Comparison of ENCODE assay signal across 5 cellular contexts in genomic region chr5:118462276-118462675, GRCh38.
TF ChIP-seq lines count a peak whose summit lies in the region.
"Not testable (repeated sequence)": the region's sequence is repeated elsewhere in the genome, so short reads cannot be mapped to it uniquely, and the experiment has no call there.

No MANE protein-coding gene starts in this region.

TF ChIP-seq in IMR-90, 13 proteins besides CTCF, POLR2A, EP300 and RAD21:
- TF ChIP-seq CEBPB (IDR thresholded peaks at IDR 0.05; ENCODE audit: low read depth, low read length), result peak; percentile 76
TF ChIP-seq in IMR-90: peak in this region for 1; not testable (repeated sequence) for 12.

TF ChIP-seq in Ishikawa, 13 proteins besides CTCF, POLR2A, EP300 and RAD21:
- TF ChIP-seq CEBPB (IDR thresholded peaks at IDR 0.05), result peak; percentile 46
TF ChIP-seq in Ishikawa: peak in this region for 1; not testable (repeated sequence) for 12.

TF ChIP-seq in K562, 482 proteins besides CTCF, POLR2A, EP300 and RAD21:
- TF ChIP-seq IRF9 (tag; IDR thresholded peaks at IDR 0.05) (0 out of 2 replicates have a peak, but pooled peaks have one; percentile 13), CEBPB (tag; IDR thresholded peaks at IDR 0.05) (peak; percentile 70), CEBPG (tag; conservative IDR thresholded peaks at IDR 0.05 in 1 of 2, IDR thresholded peaks at IDR 0.05 in 1 of 2) (peak in 1 of 2 experiments; percentile 92; a peak in 2 of 4 replicates)
- TF ChIP-seq CEBPG (CRISPR knock-in tag; IDR thresholded peaks at IDR 0.05), result not testable (repeated sequence)

TF ChIP-seq in H1, 55 proteins besides CTCF, POLR2A, EP300 and RAD21:
- peak; percentile 78 for TF ChIP-seq CEBPB (IDR thresholded peaks at IDR 0.05; ENCODE audit: low read depth, low read length)

TF ChIP-seq in HepG2, 621 proteins besides CTCF, POLR2A, EP300 and RAD21:
- peak; percentile 37; the same call in 1 of the 2 replicates for TF ChIP-seq CEBPB (IDR thresholded peaks at IDR 0.05; ENCODE audit: borderline replicate concordance, low read depth, low read length)
